Comparison of ENCODE assay signal across 2 cellular contexts in the genomic region with DNA sequence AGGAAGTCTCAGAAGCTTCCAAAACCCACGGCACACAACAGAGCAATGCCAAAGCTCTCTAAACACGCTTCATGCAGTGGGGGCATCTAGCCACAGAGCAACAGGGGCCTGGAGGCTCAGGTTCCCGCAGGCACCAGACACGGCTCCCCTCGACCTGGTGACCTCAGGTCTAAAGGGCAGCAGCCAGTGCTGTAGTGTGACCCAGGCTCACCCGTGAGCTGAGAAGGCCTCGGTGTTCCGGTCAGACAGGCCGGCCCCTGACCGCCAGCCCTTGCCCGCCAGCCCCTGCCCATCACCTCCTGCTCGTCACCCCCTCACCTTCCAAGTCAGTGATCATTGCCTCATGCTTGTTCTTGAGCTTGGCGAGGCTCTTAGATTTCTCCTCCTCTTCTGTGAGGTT.
A peak's percentile ranks its signal among the peaks of the same experiment; 100 is the strongest.
TF ChIP-seq lines count a peak whose summit lies in the region.

No MANE protein-coding gene starts in this region.

TF ChIP-seq in liver, 16 proteins besides CTCF, POLR2A, EP300 and RAD21:
- TF ChIP-seq, protein P1, sequence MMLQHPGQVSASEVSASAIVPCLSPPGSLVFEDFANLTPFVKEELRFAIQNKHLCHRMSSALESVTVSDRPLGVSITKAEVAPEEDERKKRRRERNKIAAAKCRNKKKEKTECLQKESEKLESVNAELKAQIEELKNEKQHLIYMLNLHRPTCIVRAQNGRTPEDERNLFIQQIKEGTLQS (IDR thresholded peaks at IDR 0.05), result no peak
- peak; percentile 82 for TF ChIP-seq HNF4G (IDR thresholded peaks at IDR 0.05)
- TF ChIP-seq, protein P2, sequence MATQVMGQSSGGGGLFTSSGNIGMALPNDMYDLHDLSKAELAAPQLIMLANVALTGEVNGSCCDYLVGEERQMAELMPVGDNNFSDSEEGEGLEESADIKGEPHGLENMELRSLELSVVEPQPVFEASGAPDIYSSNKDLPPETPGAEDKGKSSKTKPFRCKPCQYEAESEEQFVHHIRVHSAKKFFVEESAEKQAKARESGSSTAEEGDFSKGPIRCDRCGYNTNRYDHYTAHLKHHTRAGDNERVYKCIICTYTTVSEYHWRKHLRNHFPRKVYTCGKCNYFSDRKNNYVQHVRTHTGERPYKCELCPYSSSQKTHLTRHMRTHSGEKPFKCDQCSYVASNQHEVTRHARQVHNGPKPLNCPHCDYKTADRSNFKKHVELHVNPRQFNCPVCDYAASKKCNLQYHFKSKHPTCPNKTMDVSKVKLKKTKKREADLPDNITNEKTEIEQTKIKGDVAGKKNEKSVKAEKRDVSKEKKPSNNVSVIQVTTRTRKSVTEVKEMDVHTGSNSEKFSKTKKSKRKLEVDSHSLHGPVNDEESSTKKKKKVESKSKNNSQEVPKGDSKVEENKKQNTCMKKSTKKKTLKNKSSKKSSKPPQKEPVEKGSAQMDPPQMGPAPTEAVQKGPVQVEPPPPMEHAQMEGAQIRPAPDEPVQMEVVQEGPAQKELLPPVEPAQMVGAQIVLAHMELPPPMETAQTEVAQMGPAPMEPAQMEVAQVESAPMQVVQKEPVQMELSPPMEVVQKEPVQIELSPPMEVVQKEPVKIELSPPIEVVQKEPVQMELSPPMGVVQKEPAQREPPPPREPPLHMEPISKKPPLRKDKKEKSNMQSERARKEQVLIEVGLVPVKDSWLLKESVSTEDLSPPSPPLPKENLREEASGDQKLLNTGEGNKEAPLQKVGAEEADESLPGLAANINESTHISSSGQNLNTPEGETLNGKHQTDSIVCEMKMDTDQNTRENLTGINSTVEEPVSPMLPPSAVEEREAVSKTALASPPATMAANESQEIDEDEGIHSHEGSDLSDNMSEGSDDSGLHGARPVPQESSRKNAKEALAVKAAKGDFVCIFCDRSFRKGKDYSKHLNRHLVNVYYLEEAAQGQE (IDR thresholded peaks at IDR 0.05), result no peak
- TF ChIP-seq, protein P3, sequence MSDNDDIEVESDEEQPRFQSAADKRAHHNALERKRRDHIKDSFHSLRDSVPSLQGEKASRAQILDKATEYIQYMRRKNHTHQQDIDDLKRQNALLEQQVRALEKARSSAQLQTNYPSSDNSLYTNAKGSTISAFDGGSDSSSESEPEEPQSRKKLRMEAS (IDR thresholded peaks at IDR 0.05), result no peak
- no peak for TF ChIP-seq YY1 (IDR thresholded peaks at IDR 0.05)
- no peak for TF ChIP-seq FOXA2 (IDR thresholded peaks at IDR 0.05)
- no peak for TF ChIP-seq TAF1 (conservative IDR thresholded peaks at IDR 0.05)
- no peak for TF ChIP-seq FOXA1 (IDR thresholded peaks at IDR 0.05)
- TF ChIP-seq JUND (IDR thresholded peaks at IDR 0.05), result no peak
- TF ChIP-seq, protein P4, sequence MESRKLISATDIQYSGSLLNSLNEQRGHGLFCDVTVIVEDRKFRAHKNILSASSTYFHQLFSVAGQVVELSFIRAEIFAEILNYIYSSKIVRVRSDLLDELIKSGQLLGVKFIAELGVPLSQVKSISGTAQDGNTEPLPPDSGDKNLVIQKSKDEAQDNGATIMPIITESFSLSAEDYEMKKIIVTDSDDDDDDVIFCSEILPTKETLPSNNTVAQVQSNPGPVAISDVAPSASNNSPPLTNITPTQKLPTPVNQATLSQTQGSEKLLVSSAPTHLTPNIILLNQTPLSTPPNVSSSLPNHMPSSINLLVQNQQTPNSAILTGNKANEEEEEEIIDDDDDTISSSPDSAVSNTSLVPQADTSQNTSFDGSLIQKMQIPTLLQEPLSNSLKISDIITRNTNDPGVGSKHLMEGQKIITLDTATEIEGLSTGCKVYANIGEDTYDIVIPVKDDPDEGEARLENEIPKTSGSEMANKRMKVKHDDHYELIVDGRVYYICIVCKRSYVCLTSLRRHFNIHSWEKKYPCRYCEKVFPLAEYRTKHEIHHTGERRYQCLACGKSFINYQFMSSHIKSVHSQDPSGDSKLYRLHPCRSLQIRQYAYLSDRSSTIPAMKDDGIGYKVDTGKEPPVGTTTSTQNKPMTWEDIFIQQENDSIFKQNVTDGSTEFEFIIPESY (IDR thresholded peaks at IDR 0.05), result no peak
- peak; percentile 93 to 97 for TF ChIP-seq HNF4A (conservative IDR thresholded peaks at IDR 0.05)
- peak; percentile 81 for TF ChIP-seq NR2F2 (IDR thresholded peaks at IDR 0.05)
- peak; percentile 80 to 94 for TF ChIP-seq RXRA (IDR thresholded peaks at IDR 0.05)
- TF ChIP-seq EGR1 (IDR thresholded peaks at IDR 0.05; ENCODE audit: low read depth in 2 of 2), result no peak
- peak; percentile 88 for TF ChIP-seq SP1 (IDR thresholded peaks at IDR 0.05)
- no peak for TF ChIP-seq GABPA (IDR thresholded peaks at IDR 0.05 in 1 of 2, conservative IDR thresholded peaks at IDR 0.05 in 1 of 2)
TF ChIP-seq in liver: peak in this region for 5.

TF ChIP-seq in HepG2, 621 proteins besides CTCF, POLR2A, EP300 and RAD21:
- TF ChIP-seq STAT5B (CRISPR knock-in tag; IDR thresholded peaks at IDR 0.05), result no peak
- TF ChIP-seq ZNF44 (CRISPR knock-in tag; IDR thresholded peaks at IDR 0.05), result no peak
- TF ChIP-seq, protein P5, sequence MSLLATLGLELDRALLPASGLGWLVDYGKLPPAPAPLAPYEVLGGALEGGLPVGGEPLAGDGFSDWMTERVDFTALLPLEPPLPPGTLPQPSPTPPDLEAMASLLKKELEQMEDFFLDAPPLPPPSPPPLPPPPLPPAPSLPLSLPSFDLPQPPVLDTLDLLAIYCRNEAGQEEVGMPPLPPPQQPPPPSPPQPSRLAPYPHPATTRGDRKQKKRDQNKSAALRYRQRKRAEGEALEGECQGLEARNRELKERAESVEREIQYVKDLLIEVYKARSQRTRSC (CRISPR knock-in tag; IDR thresholded peaks at IDR 0.05; ENCODE audit: low read depth), result no peak
- TF ChIP-seq RARG (CRISPR knock-in tag; IDR thresholded peaks at IDR 0.05; ENCODE audit: low read depth), result no peak
- TF ChIP-seq SMAD3 (CRISPR knock-in tag; IDR thresholded peaks at IDR 0.05), result no peak
- no peak for TF ChIP-seq SSRP1 (CRISPR knock-in tag; IDR thresholded peaks at IDR 0.05)
- no peak for TF ChIP-seq RFXANK (CRISPR knock-in tag; IDR thresholded peaks at IDR 0.05)
- TF ChIP-seq ZBTB8A (CRISPR knock-in tag; IDR thresholded peaks at IDR 0.05; ENCODE audit: borderline replicate concordance, low read depth), result no peak
- TF ChIP-seq MIER3 (CRISPR knock-in tag; IDR thresholded peaks at IDR 0.05; ENCODE audit: borderline replicate concordance), result no peak
- TF ChIP-seq, protein P3 (IDR thresholded peaks at IDR 0.05), result no peak
